In genomic region chr5:138463335-138464017, GRCh38 we compare ENCODE assay signal across 8 cellular contexts. TPM values are rescaled to one million over a fixed set of nuclear protein-coding genes. Genes with fewer than 3 reads are reported as not detected.
DNase-seq lines count a peak whose midpoint lies in the region; ATAC-seq and TF ChIP-seq lines count a peak whose summit lies in the region.

No MANE protein-coding gene starts in this region.

- H3K4me1 ChIP-seq in gastroesophageal sphincter (peaks cover 0 to 65% (median 18%) of the 10 kb centered on the region in 3 donors), sigmoid colon (peaks cover 0 to 37% (median 31%) of the 10 kb centered on the region in 4 donors)

- TF ChIP-seq CTCF in WI38 (IDR thresholded peaks at IDR 0.05; ENCODE audit: low read depth, low read length) (no peak), gastroesophageal sphincter (IDR thresholded peaks at IDR 0.05) (no peak), sigmoid colon (IDR thresholded peaks at IDR 0.05) (no peak)

- ATAC-seq in gastroesophageal sphincter, result peak; percentile 2

- peaks cover 33% of the 10 kb centered on the region for H3K4me1 Mint-ChIP-seq in T-helper 2 cell treated with Interferon-gamma antibody and Interleukin-4, amounts not matched to agents 5 μg/mL and 100 μg/mL, for 36 hours (ENCODE audit: low read depth)

- H3K27me3 ChIP-seq in gastroesophageal sphincter (no peaks in the 10 kb centered on the region), sigmoid colon (no peaks in the 10 kb centered on the region)

- H3K9me3 Mint-ChIP-seq in T-helper 2 cell treated with Interferon-gamma antibody and Interleukin-4, amounts not matched to agents 5 μg/mL and 100 μg/mL, for 36 hours, result no peaks in the 10 kb centered on the region

- TF ChIP-seq EP300 in gastroesophageal sphincter (IDR thresholded peaks at IDR 0.05) (no peak), sigmoid colon (IDR thresholded peaks at IDR 0.05) (peak in 1 of 4 donors; percentile 46)

- H3K4me3 ChIP-seq in WI38 (ENCODE audit: low read depth, low read length) (peak overlapping the region; percentile 82), gastroesophageal sphincter (peak overlapping the region; percentile 54 to 85), sigmoid colon (peak overlapping the region; percentile 62 to 86 (median 76))

- H3K36me3 Mint-ChIP-seq in T-helper 2 cell treated with Interferon-gamma antibody and Interleukin-4, amounts not matched to agents 5 μg/mL and 100 μg/mL, for 36 hours (ENCODE audit: low read depth), result peaks cover 13% of the 10 kb centered on the region

- 14 to 19% methylated on average over 9 to 19 of the region's 23 CpGs for WGBS in gastroesophageal sphincter (ENCODE audit: low coverage in 1 of 2), 2 donors
- 10 to 27% methylated on average over 23 of the region's 23 CpGs for WGBS in sigmoid colon, 2 donors

- peak overlapping the region; percentile 95 for H3K27ac Mint-ChIP-seq in T-helper 2 cell treated with Interferon-gamma antibody and Interleukin-4, amounts not matched to agents 5 μg/mL and 100 μg/mL, for 36 hours

- H3K27me3 Mint-ChIP-seq in T-helper 2 cell treated with Interferon-gamma antibody and Interleukin-4, amounts not matched to agents 5 μg/mL and 100 μg/mL, for 36 hours (ENCODE audit: low read depth), result peaks cover 15% of the 10 kb centered on the region

- no peak for TF ChIP-seq POLR2A in gastroesophageal sphincter (IDR thresholded peaks at IDR 0.05)
- TF ChIP-seq POLR2A in sigmoid colon (IDR thresholded peaks at IDR 0.05), result no peak

- H3K36me3 ChIP-seq in gastroesophageal sphincter, result no peaks in the 10 kb centered on the region
- no peaks in the 10 kb centered on the region for H3K36me3 ChIP-seq in sigmoid colon

- no peak for DNase-seq in T-helper 2 cell treated with Interferon-gamma antibody and Interleukin-4, amounts not matched to agents 5 μg/mL and 100 μg/mL, for 36 hours (ENCODE audit: low spot score)
- no peak for DNase-seq in T-helper 2 cell
- DNase-seq in sigmoid colon, result peak; percentile 84
- DNase-seq in NCI-H345 treated with DMSO at 0.1 percent for 48 hours (lab: John Stamatoyannopoulos, UW; ENCODE audit: unreplicated experiment), result no peak
- DNase-seq in GM19238 (ENCODE audit: insufficient read length, low spot score), result no peak
- no peak for DNase-seq in superior temporal gyrus (ENCODE audit: extremely low spot score)

- H3K27ac ChIP-seq in gastroesophageal sphincter (peak overlapping the region; percentile 90 to 99 (median 97)), sigmoid colon (peak overlapping the region; percentile 96 to 99 (median 98))

- intact Hi-C loops in sigmoid colon (cut with DNase I), result loop anchor here (1.0 to 2.0 kb wide), 2 partner anchors 29 to 79 kb away; partner anchors contain the start of gene ETF1

- H3K9me3 ChIP-seq in gastroesophageal sphincter (no peaks in the 10 kb centered on the region), sigmoid colon (no peaks in the 10 kb centered on the region)

- H3K4me3 Mint-ChIP-seq in T-helper 2 cell treated with Interferon-gamma antibody and Interleukin-4, amounts not matched to agents 5 μg/mL and 100 μg/mL, for 36 hours, result peak overlapping the region; percentile 87

RNA-seq across cellular contexts. Expression of gene EGR1, which starts 1.8 kb away (rescaled TPM):
- total RNA-seq in gastroesophageal sphincter (10 to 100 TPM; 12.0 to 37.3 (median 15.6) TPM), sigmoid colon (100 to 1,000 TPM in 1 of 4 donors, 10 to 100 TPM in 3; 18.5 to 146 (median 62.0) TPM)
- polyA plus RNA-seq in sigmoid colon, result 10 to 100 TPM; 17.6 to 85.0 (median 69.1) TPM

RNA-seq across cellular contexts. Expression of gene REEP2, which starts 24.6 kb away (rescaled TPM):
- 10 to 100 TPM; 16.7 to 45.8 (median 26.3) TPM for total RNA-seq in gastroesophageal sphincter
- total RNA-seq in sigmoid colon, result 10 to 100 TPM in 3 of 4 donors, 1 to 10 TPM in 1; 7.7 to 24.6 (median 14.8) TPM
- 1 to 10 TPM in 2 of 3 donors, under 1 TPM in 1; 0.92 to 4.8 (median 3.7) TPM for polyA plus RNA-seq in sigmoid colon
